In genomic region chr1:39154553-39155361, GRCh38 we compare ENCODE assay signal across 9 cellular contexts. TPM values are rescaled to one million over a fixed set of nuclear protein-coding genes. Genes with fewer than 3 reads are reported as not detected.
DNase-seq lines count a peak whose midpoint lies in the region; FAIRE-seq and TF ChIP-seq lines count a peak whose summit lies in the region.
"Had no signal": no experiment of that assay in that cellular context is flagged by ENCODE, and none has a peak within 500 bp of the region (broad histone marks: within the 10 kb centered on the region; RNA-seq: fewer than 3 reads in every experiment).

No MANE protein-coding gene starts in this region.

- DNase-seq in ELF-1 (ENCODE audit: low read depth, low spot score) (peak; percentile 51), PC-9 (peak in 1 of 2 experiments; percentile 85), fibroblast of peridontal ligament (ENCODE audit: extremely low read depth) (peak; percentile 86), progenitor cell of endocrine pancreas (ENCODE audit: low spot score, unreplicated experiment) (no peak), HTR-8/SVneo (ENCODE audit: insufficient read length, low spot score) (no peak), dorsolateral prefrontal cortex (no peak)
- DNase-seq in activated T-cell treated with anti-CD3 and anti-CD28 coated beads, Interleukin-2, amount 50 U/mL, for 48 hours, result no peak
- DNase-seq in stimulated activated CD8-positive, alpha-beta memory T cell treated with anti-CD3 and anti-CD28 coated beads, Interleukin-4, amount 100 ng/mL, for 48 hours, result no peak
- DNase-seq: activated T-cell treated with anti-CD3 and anti-CD28 coated beads, Interleukin-2, amount 50 U/mL, for 4 hours had no signal

- FAIRE-seq in HTR-8/SVneo (lab: Jason Lieb, UNC), result no peak

- no TSS peak for BruUV-seq in PC-9 (replicated peaks; lab: Mats Ljungman, UMichigan)

- no peak overlapping the region for H3K4me3 Mint-ChIP-seq in progenitor cell of endocrine pancreas (ENCODE audit: low read depth)
- H3K4me3 Mint-ChIP-seq: activated T-cell treated with anti-CD3 and anti-CD28 coated beads, Interleukin-2, amount 50 U/mL, for 4 hours had no signal

- H3K4me1 Mint-ChIP-seq in progenitor cell of endocrine pancreas (ENCODE audit: low read depth), result peaks cover 70% of the 10 kb centered on the region

- no peaks in the 10 kb centered on the region for H3K36me3 ChIP-seq in PC-9 (ENCODE audit: low read depth)

- H3K4me3 ChIP-seq in PC-9 (no peak overlapping the region), dorsolateral prefrontal cortex (no peak overlapping the region)

- H3K4me1 ChIP-seq in PC-9 (replicated peaks; ENCODE audit: insufficient read depth), result peaks cover 68% of the 10 kb centered on the region

- CTCF ChIA-PET in PC-9 (lab: Charles Lee), result no interaction called here

- no peaks in the 10 kb centered on the region for H3K9me2 ChIP-seq in PC-9 (ENCODE audit: insufficient read depth)

- H3K79me2 ChIP-seq in PC-9 (ENCODE audit: low read depth), result peaks cover 34% of the 10 kb centered on the region

- H3K9me3 ChIP-seq in PC-9 (ENCODE audit: insufficient read depth, low read depth), result no peaks in the 10 kb centered on the region

- H4K20me1 ChIP-seq in PC-9 (ENCODE audit: insufficient read depth), result no peaks in the 10 kb centered on the region; the same call in 1 of the 2 replicates

- peak overlapping the region; percentile 47 for H3K27ac Mint-ChIP-seq in progenitor cell of endocrine pancreas

- H2AFZ ChIP-seq in PC-9, result no peak overlapping the region

- no peaks in the 10 kb centered on the region for H3K36me3 Mint-ChIP-seq in progenitor cell of endocrine pancreas (ENCODE audit: insufficient read depth)

- H3K27ac ChIP-seq in PC-9 (peak overlapping the region; percentile 73), dorsolateral prefrontal cortex (peak overlapping the region in 24 of 59 donors; percentile 1 to 72 (median 29))

- TF ChIP-seq CTCF in PC-9 (conservative IDR thresholded peaks at IDR 0.05), result no peak
- TF ChIP-seq CTCF in progenitor cell of endocrine pancreas (IDR thresholded peaks at IDR 0.05; ENCODE audit: unreplicated experiment), result no peak
- TF ChIP-seq CTCF in dorsolateral prefrontal cortex (IDR thresholded peaks at IDR 0.05 in 54 of 56, conservative IDR thresholded peaks at IDR 0.05 in 2 of 56; ENCODE audit: low read depth in 1 of 56, partially characterized antibody in 56 of 56), result no peak

- peak overlapping the region; percentile 41 for H3K4me2 ChIP-seq in PC-9

- no peaks in the 10 kb centered on the region for H3K27me3 Mint-ChIP-seq in progenitor cell of endocrine pancreas

- POLR2A ChIA-PET in PC-9 (lab: Charles Lee; ENCODE audit: unreplicated experiment), result no interaction called here

- peaks cover 49% of the 10 kb centered on the region for H3F3A ChIP-seq in PC-9 (ENCODE audit: insufficient read depth, low read depth)

- H3K27me3 ChIP-seq in PC-9 (ENCODE audit: insufficient read depth, low read depth), result no peaks in the 10 kb centered on the region
- no peaks in the 10 kb centered on the region for H3K27me3 ChIP-seq in dorsolateral prefrontal cortex

- intact Hi-C loops in PC-9 (cut with micrococcal nuclease; ENCODE audit: unreplicated experiment), result no loop called here
- intact Hi-C loops in dorsolateral prefrontal cortex (cut with DNase I), result no loop called here

- no peaks in the 10 kb centered on the region for H3K9me3 Mint-ChIP-seq in progenitor cell of endocrine pancreas (ENCODE audit: low read depth)
- H3K9me3 Mint-ChIP-seq: activated T-cell treated with anti-CD3 and anti-CD28 coated beads, Interleukin-2, amount 50 U/mL, for 4 hours had no signal

RNA-seq across cellular contexts. Expression of gene MACF1, which starts 49.7 kb away (rescaled TPM):
- total RNA-seq in PC-9 (2021) (189 and 199 TPM in 2 replicates), progenitor cell of endocrine pancreas (241 and 285 TPM in 2 replicates), dorsolateral prefrontal cortex (100 to 1,000 TPM; 403 to 915 (median 551) TPM)

Comparison
In these comparisons a context has a peak if more than half of its experiments do, and no peak if none do; other contexts are left out.
1. DNase-seq: peak in ELF-1 (single experiment) and fibroblast of peridontal ligament (single experiment); none in progenitor cell of endocrine pancreas (single experiment), HTR-8/SVneo (single experiment), dorsolateral prefrontal cortex (0 of 10), activated T-cell treated with anti-CD3 and anti-CD28 coated beads, Interleukin-2, amount 50 U/mL, for 48 hours (0 of 2) and stimulated activated CD8-positive, alpha-beta memory T cell treated with anti-CD3 and anti-CD28 coated beads, Interleukin-4, amount 100 ng/mL, for 48 hours (single experiment).